21 cellular contexts compared by ENCODE assay signal in genomic region chrX:106963111-106963510, GRCh38. TPM values are rescaled to one million over a fixed set of nuclear protein-coding genes. Genes with fewer than 3 reads are reported as not detected.
DNase-seq lines count a peak whose midpoint lies in the region; TF ChIP-seq lines count a peak whose summit lies in the region.
"Had no signal": no experiment of that assay in that cellular context is flagged by ENCODE, and none has a peak within 500 bp of the region (broad histone marks: within the 10 kb centered on the region; RNA-seq: fewer than 3 reads in every experiment).

No MANE protein-coding gene starts in this region.

- H3K27me3 ChIP-seq in adipocyte (replicated peaks; ENCODE audit: control insufficient read depth, insufficient read depth, low read length): peaks cover 16% of the 10 kb centered on the region

- DNase-seq in AG10803 (ENCODE audit: low read depth) (peak; percentile 62), adipocyte (ENCODE audit: low read depth) (peak; percentile 21), fibroblast of peridontal ligament (ENCODE audit: extremely low read depth) (peak; percentile 70), chondrocyte (ENCODE audit: low spot score) (no peak), nucleus accumbens (lab: John Stamatoyannopoulos, UW) (no peak), NCI-H1436 (lab: John Stamatoyannopoulos, UW) (no peak)
- no peak for DNase-seq in stimulated activated CD4-positive, alpha-beta T cell treated with anti-CD3 and anti-CD28 coated beads, Interleukin-4, amount 100 ng/mL, for 1 hour
- DNase-seq: 8988T; CD4-positive, alpha-beta T cell; CD8-positive, alpha-beta memory T cell; DMS 273 treated with DMSO at 0.1 percent for 48 hours; DMS79; EL; GF-D8; GOT3; HFFc6 had no signal

- H3K4me1 Mint-ChIP-seq in chondrocyte (ENCODE audit: low read depth): peaks cover 4% of the 10 kb centered on the region
- H3K4me1 Mint-ChIP-seq: B cell; CD14-positive monocyte; CD8-positive, alpha-beta memory T cell had no signal

- peaks cover 12% of the 10 kb centered on the region for H3K4me1 ChIP-seq in adipocyte (ENCODE audit: control insufficient read depth, insufficient read depth, low read length)
- H3K4me1 ChIP-seq: BLaER1 treated with 17β-estradiol and CSF1 and Interleukin-3, amounts not matched to agents 10 nM and 100 nM; HAP-1 had no signal

- no peak overlapping the region for H3K27ac Mint-ChIP-seq in chondrocyte (ENCODE audit: unreplicated experiment)
- H3K27ac Mint-ChIP-seq: B cell; CD14-positive monocyte; CD4-positive, alpha-beta T cell; CD8-positive, alpha-beta memory T cell; HFFc6 had no signal

- H3K36me3 Mint-ChIP-seq in chondrocyte (ENCODE audit: low read depth): peaks cover 6% of the 10 kb centered on the region
- H3K36me3 Mint-ChIP-seq: CD14-positive monocyte had no signal

- H3K9ac ChIP-seq in adipocyte (ENCODE audit: low read length): no peak overlapping the region
- H3K9ac ChIP-seq: BLaER1 treated with 17β-estradiol and CSF1 and Interleukin-3, amounts not matched to agents 10 nM and 100 nM had no signal

- peaks cover 9% of the 10 kb centered on the region for H3K9me3 Mint-ChIP-seq in chondrocyte (ENCODE audit: low read depth)
- H3K9me3 Mint-ChIP-seq: CD4-positive, alpha-beta T cell; CD8-positive, alpha-beta memory T cell; HFFc6 had no signal

- H3K9me3 ChIP-seq in adipocyte (ENCODE audit: control insufficient read depth, low read length): peaks cover 8% of the 10 kb centered on the region
- H3K9me3 ChIP-seq: HAP-1 had no signal

- H3K36me3 ChIP-seq in adipocyte (ENCODE audit: control insufficient read depth, insufficient read depth, low read length, severe bottlenecking): peaks cover 12% of the 10 kb centered on the region

- H3K4me3 Mint-ChIP-seq in chondrocyte (ENCODE audit: unreplicated experiment): no peak overlapping the region
- H3K4me3 Mint-ChIP-seq: B cell; CD14-positive monocyte; CD4-positive, alpha-beta T cell; CD8-positive, alpha-beta memory T cell; HFFc6 had no signal

- TF ChIP-seq CTCF in AG10803 (conservative IDR thresholded peaks at IDR 0.05; ENCODE audit: low read length): no peak
- TF ChIP-seq CTCF in chondrocyte (IDR thresholded peaks at IDR 0.05): no peak

- H3K4me3 ChIP-seq in AG10803 (ENCODE audit: low read length): no peak overlapping the region
- H3K4me3 ChIP-seq in adipocyte (ENCODE audit: low read length): no peak overlapping the region
- H3K4me3 ChIP-seq: BLaER1 treated with 17β-estradiol and CSF1 and Interleukin-3, amounts not matched to agents 10 nM and 100 nM; HAP-1 had no signal

- H3K27me3 Mint-ChIP-seq in chondrocyte (ENCODE audit: low read depth): no peaks in the 10 kb centered on the region
- H3K27me3 Mint-ChIP-seq: B cell; CD4-positive, alpha-beta T cell had no signal

RNA-seq across cellular contexts. Expression of gene MORC4, which starts 36.9 kb away (rescaled TPM):
- 31.2 to 35.6 TPM (median 33.8 TPM) in 3 replicates for total RNA-seq in chondrocyte

RNA-seq across cellular contexts. Expression of gene CLDN2, which starts 42.9 kb away (rescaled TPM):
- total RNA-seq in chondrocyte: 0.07 TPM in 1 of 3 replicates, not detected in the others
- total RNA-seq: A673; B cell; CD4-positive, alpha-beta T cell; CD8-positive, alpha-beta memory T cell; HFFc6 had no signal

RNA-seq across cellular contexts. Expression of gene RIPPLY1, which starts 60.0 kb away (rescaled TPM):
- not detected in 3 replicates for total RNA-seq in chondrocyte
- total RNA-seq: A673; B cell; CD4-positive, alpha-beta T cell; CD8-positive, alpha-beta memory T cell; HFFc6 had no signal

Comparison
In these comparisons a context has a peak if more than half of its experiments do, and no peak if none do; other contexts are left out.
1. DNase-seq: peak in AG10803 (single experiment), adipocyte (single experiment) and fibroblast of peridontal ligament (single experiment); none in chondrocyte (single experiment), stimulated activated CD4-positive, alpha-beta T cell treated with anti-CD3 and anti-CD28 coated beads, Interleukin-4, amount 100 ng/mL, for 1 hour (single experiment), nucleus accumbens (0 of 56) and NCI-H1436 (single experiment).